Comparison of ENCODE assay signal across 27 cellular contexts in the genomic region with DNA sequence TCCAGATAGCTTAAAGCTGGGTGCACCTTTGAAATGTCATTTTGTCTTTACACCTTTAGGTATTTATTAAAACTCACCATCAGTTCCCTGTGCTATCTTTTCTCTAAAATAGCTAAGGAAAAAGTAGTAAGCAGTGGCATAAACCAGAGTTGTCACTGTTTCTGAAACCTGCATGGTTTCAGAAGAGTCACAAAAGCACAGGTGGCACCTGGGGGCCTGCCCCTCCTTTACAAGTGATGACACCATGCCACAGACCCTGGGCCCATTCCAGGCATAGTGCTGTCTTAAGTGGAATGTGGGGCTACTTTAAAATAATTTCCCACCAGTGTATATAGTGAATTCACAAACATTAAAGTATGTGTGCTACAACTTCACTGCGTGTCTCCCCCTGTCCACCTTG. TPM values are rescaled to one million over a fixed set of nuclear protein-coding genes. Genes with fewer than 3 reads are reported as not detected.
DNase-seq lines count a peak whose midpoint lies in the region; ATAC-seq and TF ChIP-seq lines count a peak whose summit lies in the region.
"Had no signal": no experiment of that assay in that cellular context is flagged by ENCODE, and none has a peak within 500 bp of the region (broad histone marks: within the 10 kb centered on the region; RNA-seq: fewer than 3 reads in every experiment).

No MANE protein-coding gene starts in this region.

- H3K4me3 ChIP-seq in osteoblast (ENCODE audit: insufficient read depth, low read length): no peak overlapping the region
- H3K4me3 ChIP-seq: A549; BLaER1 treated with 17β-estradiol and CSF1 and Interleukin-3, amounts not matched to agents 10 nM and 100 nM; SJCRH30 had no signal

- H3K36me3 ChIP-seq in osteoblast (ENCODE audit: insufficient read depth, low read length): peaks cover 41% of the 10 kb centered on the region

- no peaks in the 10 kb centered on the region for H3K27me3 ChIP-seq in osteoblast (ENCODE audit: insufficient read depth, low read length)
- H3K27me3 ChIP-seq: BLaER1 treated with 17β-estradiol and CSF1 and Interleukin-3, amounts not matched to agents 10 nM and 100 nM; SJCRH30 had no signal

- no peak overlapping the region for H3K4me2 ChIP-seq in osteoblast (ENCODE audit: insufficient read depth, low read length)
- H3K4me2 ChIP-seq: A549; BLaER1 treated with 17β-estradiol and CSF1 and Interleukin-3, amounts not matched to agents 10 nM and 100 nM had no signal

- no peak overlapping the region for H2AFZ ChIP-seq in osteoblast (ENCODE audit: low read length)

- no peaks in the 10 kb centered on the region for H3K79me2 ChIP-seq in osteoblast (ENCODE audit: insufficient read depth, low read length)

- no peak for TF ChIP-seq CTCF in osteoblast (IDR thresholded peaks at IDR 0.05; ENCODE audit: extremely low read depth, low read depth, low read length)

- H3K4me1 ChIP-seq in osteoblast (ENCODE audit: insufficient read depth, low read length): peaks cover 21% of the 10 kb centered on the region

- DNase-seq in osteoblast (ENCODE audit: insufficient read length, low spot score, missing footprints) (no peak), NCI-H1694 treated with DMSO at 0.1 percent for 48 hours (lab: John Stamatoyannopoulos, UW) (no peak), medulla oblongata (ENCODE audit: extremely low spot score) (no peak)
- DNase-seq: AML-193; CD4-positive, alpha-beta T cell; GOT3; HCEC 1CT; Karpas-422; MV-4-11; NCI-H1105; NCI-H1436 treated with DMSO at 0.1 percent for 48 hours; NCI-H1930; NCI-H2107; NCI-H524; NCI-H748 treated with DMSO at 0.1 percent for 48 hours; NK-92 treated with Interleukin-12 subunit alpha and Interleukin-12 subunit beta, amount 100 ng/mL, for 24 hours; PC-3; SJCRH30; T-helper 17 cell had no signal

- ATAC-seq in GM18867 (IDR thresholded peaks at IDR 0.05; ENCODE audit: unreplicated experiment) (peak; percentile 53), HG02642 (IDR thresholded peaks at IDR 0.05; ENCODE audit: poor library complexity, unreplicated experiment) (peak; percentile 54), HG03354 (IDR thresholded peaks at IDR 0.05; ENCODE audit: poor library complexity, severe bottlenecking, unreplicated experiment) (peak; percentile 39), HG02852 (IDR thresholded peaks at IDR 0.05; ENCODE audit: unreplicated experiment) (no peak)
- ATAC-seq: A549, PC-3, Right ventricle myocardium inferior, SK-N-SH treated with all-trans-retinoic acid at 6 μM for 48 hours, T-helper 17 cell had no signal

- no peaks in the 10 kb centered on the region for H4K20me1 ChIP-seq in osteoblast (ENCODE audit: insufficient read depth, low read length)
- H4K20me1 ChIP-seq: BLaER1 treated with 17β-estradiol and CSF1 and Interleukin-3, amounts not matched to agents 10 nM and 100 nM had no signal

- no peak overlapping the region for H3K27ac ChIP-seq in osteoblast (ENCODE audit: low read depth, low read length)
- H3K27ac ChIP-seq: A549; BLaER1 treated with 17β-estradiol and CSF1 and Interleukin-3, amounts not matched to agents 10 nM and 100 nM; SJCRH30 had no signal

- H3K9me3 ChIP-seq in osteoblast (ENCODE audit: low read depth, low read length): no peaks in the 10 kb centered on the region
- H3K9me3 ChIP-seq: A549; BLaER1 treated with 17β-estradiol and CSF1 and Interleukin-3, amounts not matched to agents 10 nM and 100 nM; SJCRH30 had no signal

RNA-seq across cellular contexts. Expression of a gene that starts 47.8 kb away (rescaled TPM):
- 58.6 and 60.4 TPM in 2 replicates for total RNA-seq in osteoblast
